9 cellular contexts compared by ENCODE assay signal in the genomic region with DNA sequence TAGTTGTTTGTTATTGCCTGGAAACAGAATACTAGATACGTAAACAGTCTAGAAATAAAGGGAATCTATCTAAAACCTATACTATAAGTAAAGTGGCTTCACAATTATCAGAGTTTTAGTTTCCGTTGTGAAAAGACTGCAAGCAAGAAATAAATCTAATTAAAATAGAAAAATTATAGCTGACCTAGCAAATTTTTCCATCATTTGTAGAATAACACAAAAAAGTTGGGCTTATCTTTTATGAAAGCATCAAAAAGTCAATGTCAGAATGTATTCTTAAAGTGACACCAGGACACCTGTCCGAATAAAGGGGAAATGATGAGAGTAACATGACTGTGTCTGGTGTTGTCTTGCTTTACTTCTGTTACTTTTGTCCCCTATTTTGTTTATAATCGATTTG.
"Had no signal": no experiment of that assay in that cellular context is flagged by ENCODE, and none has a peak within 500 bp of the region (broad histone marks: within the 10 kb centered on the region; RNA-seq: fewer than 3 reads in every experiment).

No MANE protein-coding gene starts in this region.

- H3K4me2 ChIP-seq: KMS-11 had no signal

- FAIRE-seq: HTR-8/SVneo had no signal

- H3K27ac ChIP-seq: GM23248, KMS-11 had no signal

- H3K36me3 ChIP-seq: HAP-1 had no signal

- H3K9ac ChIP-seq: GM23248, KMS-11 had no signal

- H3K9me3 ChIP-seq: HAP-1 had no signal

- H3K4me3 ChIP-seq: GM23248, HAP-1 had no signal

- ATAC-seq: HCT116 had no signal

- H2AFZ ChIP-seq: GM23248 had no signal

- DNase-seq: GM23248, GOT3, H7, Karpas-422, KBM-7 had no signal
